In genomic region chr4:118765399-118765798, GRCh38 we compare ENCODE assay signal across 10 cellular contexts.
A peak's percentile ranks its signal among the peaks of the same experiment; 100 is the strongest.
DNase-seq lines count a peak whose midpoint lies in the region; ATAC-seq and TF ChIP-seq lines count a peak whose summit lies in the region.
"Had no signal": no experiment of that assay in that cellular context is flagged by ENCODE, and none has a peak within 500 bp of the region (broad histone marks: within the 10 kb centered on the region; RNA-seq: fewer than 3 reads in every experiment).

No MANE protein-coding gene starts in this region.

- POLR2A ChIA-PET in A673 (lab: Charles Lee; ENCODE audit: low non-redundant PET), result no interaction called here

- H3K4me1 ChIP-seq in A673 (ENCODE audit: insufficient read depth, low read length, poor library complexity, severe bottlenecking), result peaks cover 45% of the 10 kb centered on the region

- CTCF ChIA-PET in A673 (lab: Charles Lee), result no interaction called here

- peak overlapping the region; percentile 68 for H3K27ac Mint-ChIP-seq in mesothelial cell of epicardium
- H3K27ac Mint-ChIP-seq in effector memory CD8-positive, alpha-beta T cell, result no peak overlapping the region

- no peak for ATAC-seq in effector memory CD8-positive, alpha-beta T cell (replicated peaks)
- no peak for ATAC-seq in GM18517 (IDR thresholded peaks at IDR 0.05; ENCODE audit: unreplicated experiment)

- H3K27me3 ChIP-seq in A673 (replicated peaks; ENCODE audit: insufficient read depth, low read depth, low read length, poor library complexity), result no peaks in the 10 kb centered on the region

- intact Hi-C loops in A673 (cut with micrococcal nuclease; ENCODE audit: unreplicated experiment), result no loop called here

- peaks cover 70% of the 10 kb centered on the region for H3K4me1 Mint-ChIP-seq in mesothelial cell of epicardium
- H3K4me1 Mint-ChIP-seq in effector memory CD8-positive, alpha-beta T cell (ENCODE audit: low read depth in 2 of 2), result no peaks in the 10 kb centered on the region
- H3K4me1 Mint-ChIP-seq: central memory CD8-positive, alpha-beta T cell had no signal

- no TSS peak for BruUV-seq in A673 (replicated peaks; lab: Mats Ljungman, UMichigan)

- DNase-seq in A673 (ENCODE audit: low spot score) (peak; percentile 95), LoVo (ENCODE audit: low spot score) (peak; percentile 50), coronary artery (ENCODE audit: low spot score) (no peak), mesothelial cell of epicardium (ENCODE audit: low spot score in 2 of 2, unreplicated experiment in 2 of 2) (no peak), NCI-H1048 (lab: John Stamatoyannopoulos, UW) (no peak)
- no peak for DNase-seq in effector memory CD8-positive, alpha-beta T cell
- DNase-seq in stimulated activated CD4-positive, alpha-beta T cell treated with anti-CD3 and anti-CD28 coated beads, Interleukin-15, amount 100 ng/mL, for 24 hours, result no peak
- DNase-seq: T-helper 9 cell had no signal

- H3K36me3 ChIP-seq in A673 (ENCODE audit: insufficient read depth, low read length, poor library complexity, severe bottlenecking), result peaks cover 16% of the 10 kb centered on the region

- no peaks in the 10 kb centered on the region for H3K9me3 ChIP-seq in A673 (ENCODE audit: low read depth, low read length, poor library complexity, severe bottlenecking)

- H3K36me3 Mint-ChIP-seq in mesothelial cell of epicardium, result peaks cover 25% of the 10 kb centered on the region
- peaks cover 47% of the 10 kb centered on the region for H3K36me3 Mint-ChIP-seq in effector memory CD8-positive, alpha-beta T cell (ENCODE audit: insufficient read depth)

- no peak overlapping the region for H3K4me3 Mint-ChIP-seq in mesothelial cell of epicardium
- H3K4me3 Mint-ChIP-seq in effector memory CD8-positive, alpha-beta T cell, result no peak overlapping the region
- H3K4me3 Mint-ChIP-seq: central memory CD8-positive, alpha-beta T cell had no signal

- H3K4me3 ChIP-seq in A673 (ENCODE audit: low read depth, low read length, poor library complexity, severe bottlenecking) (no peak overlapping the region), coronary artery (no peak overlapping the region)

- TF ChIP-seq CTCF in A673 (conservative IDR thresholded peaks at IDR 0.05; ENCODE audit: low read depth, low read length), result no peak
- no peak for TF ChIP-seq CTCF in coronary artery (IDR thresholded peaks at IDR 0.05)
- TF ChIP-seq CTCF in mesothelial cell of epicardium (IDR thresholded peaks at IDR 0.05; ENCODE audit: unreplicated experiment), result no peak

- peak overlapping the region; percentile 75 for H3K27ac ChIP-seq in A673 (ENCODE audit: low read depth, low read length, poor library complexity, severe bottlenecking)
- H3K27ac ChIP-seq in coronary artery, result peak overlapping the region; percentile 79 to 80

- H3K9me3 Mint-ChIP-seq in mesothelial cell of epicardium, result no peaks in the 10 kb centered on the region
- H3K9me3 Mint-ChIP-seq in effector memory CD8-positive, alpha-beta T cell, result no peaks in the 10 kb centered on the region
- H3K9me3 Mint-ChIP-seq: central memory CD8-positive, alpha-beta T cell had no signal

- H3K27me3 Mint-ChIP-seq in mesothelial cell of epicardium (ENCODE audit: low read depth), result no peaks in the 10 kb centered on the region
- no peaks in the 10 kb centered on the region for H3K27me3 Mint-ChIP-seq in effector memory CD8-positive, alpha-beta T cell
- H3K27me3 Mint-ChIP-seq: central memory CD8-positive, alpha-beta T cell had no signal

Comparison
In these comparisons a context has a peak if more than half of its experiments do, and no peak if none do; other contexts are left out.
1. DNase-seq: peak in A673 (single experiment) and LoVo (single experiment); none in coronary artery (single experiment), mesothelial cell of epicardium (0 of 2), effector memory CD8-positive, alpha-beta T cell (0 of 3), stimulated activated CD4-positive, alpha-beta T cell treated with anti-CD3 and anti-CD28 coated beads, Interleukin-15, amount 100 ng/mL, for 24 hours (single experiment) and NCI-H1048 (single experiment).